13 cellular contexts compared by ENCODE assay signal in genomic region chr16:49596119-49596518, GRCh38.
A peak's percentile ranks its signal among the peaks of the same experiment; 100 is the strongest.
DNase-seq lines count a peak whose midpoint lies in the region; ATAC-seq and TF ChIP-seq lines count a peak whose summit lies in the region.
"Had no signal": no experiment of that assay in that cellular context is flagged by ENCODE, and none has a peak within 500 bp of the region (broad histone marks: within the 10 kb centered on the region; RNA-seq: fewer than 3 reads in every experiment).

No MANE protein-coding gene starts in this region.

- H3K4me3 ChIP-seq in A673 (ENCODE audit: low read depth, low read length, poor library complexity, severe bottlenecking) (peak overlapping the region; percentile 8), MG63 (no peak overlapping the region), endodermal cell (ENCODE audit: low read length) (peak overlapping the region; percentile 24)
- H3K4me3 ChIP-seq: body of pancreas, mucosa of descending colon had no signal

- POLR2A ChIA-PET in A673 (lab: Charles Lee; ENCODE audit: low non-redundant PET) = interaction anchor here (0.7 kb wide), 1 partner anchor 39 kb away, joined by 3 read pairs; no protein-coding TSS in a partner anchor

- H3K9me3 Mint-ChIP-seq in endodermal cell (no peaks in the 10 kb centered on the region), mesothelial cell of epicardium (no peaks in the 10 kb centered on the region)
- no peaks in the 10 kb centered on the region for H3K9me3 Mint-ChIP-seq in stimulated activated naive CD8-positive, alpha-beta T cell treated with anti-CD3 and anti-CD28 coated beads, Interleukin-15, amount 100 ng/mL, for 72 hours
- H3K9me3 Mint-ChIP-seq: CD8-positive, alpha-beta T cell had no signal

- CTCF ChIA-PET in A673 (lab: Charles Lee) = interaction anchor here (0.6 to 1.0 kb wide), 2 partner anchors 261 to 309 kb away, joined by 3 to 7 read pairs; no protein-coding TSS in a partner anchor

- H3K4me1 Mint-ChIP-seq in endodermal cell (peaks cover 37% of the 10 kb centered on the region), mesothelial cell of epicardium (peaks cover 39% of the 10 kb centered on the region)
- H3K4me1 Mint-ChIP-seq in stimulated activated naive CD8-positive, alpha-beta T cell treated with anti-CD3 and anti-CD28 coated beads, Interleukin-15, amount 100 ng/mL, for 72 hours = peaks cover 13% of the 10 kb centered on the region

- 36 to 47% methylated on average over 5 to 10 of the region's 10 CpGs for WGBS in endodermal cell (ENCODE audit: insufficient coverage in 1 of 2, insufficient read length in 1 of 2), 2 experiments

- peak overlapping the region; percentile 13 for H3K9ac ChIP-seq in endodermal cell (ENCODE audit: extremely low read depth, low read length, poor library complexity, severe bottlenecking)

- H3K4me3 Mint-ChIP-seq in endodermal cell (no peak overlapping the region), mesothelial cell of epicardium (peak overlapping the region; percentile 41)
- H3K4me3 Mint-ChIP-seq in stimulated activated naive CD8-positive, alpha-beta T cell treated with anti-CD3 and anti-CD28 coated beads, Interleukin-15, amount 100 ng/mL, for 72 hours = no peak overlapping the region
- H3K4me3 Mint-ChIP-seq: CD8-positive, alpha-beta T cell had no signal

- ATAC-seq in HG02610 (IDR thresholded peaks at IDR 0.05; ENCODE audit: unreplicated experiment) (no peak), HG03432 (IDR thresholded peaks at IDR 0.05; ENCODE audit: unreplicated experiment) (no peak)
- no peak for ATAC-seq in stimulated activated naive CD8-positive, alpha-beta T cell treated with anti-CD3 and anti-CD28 coated beads, Interleukin-15, amount 100 ng/mL, for 72 hours
- ATAC-seq: body of pancreas; CD8-positive, alpha-beta T cell; mucosa of descending colon had no signal

- DNase-seq in A673 (ENCODE audit: low spot score) = peak; percentile 58
- peak; percentile 11 for DNase-seq in MG63
- DNase-seq in endodermal cell = peak; percentile 42
- DNase-seq in mesothelial cell of epicardium (ENCODE audit: low spot score in 2 of 2, unreplicated experiment in 2 of 2) = peak in 1 of 2 experiments; percentile 37
- DNase-seq in NCI-H1930 (lab: John Stamatoyannopoulos, UW) = no peak
- no peak for DNase-seq in stimulated activated naive CD8-positive, alpha-beta T cell treated with anti-CD3 and anti-CD28 coated beads, Interleukin-15, amount 100 ng/mL, for 72 hours
- DNase-seq: body of pancreas; CD8-positive, alpha-beta T cell; foreskin melanocyte; mucosa of descending colon; NCI-H345 had no signal

- H3K27ac Mint-ChIP-seq in endodermal cell (peak overlapping the region; percentile 67), mesothelial cell of epicardium (peak overlapping the region; percentile 94)
- H3K27ac Mint-ChIP-seq in stimulated activated naive CD8-positive, alpha-beta T cell treated with anti-CD3 and anti-CD28 coated beads, Interleukin-15, amount 100 ng/mL, for 72 hours = no peak overlapping the region
- H3K27ac Mint-ChIP-seq: CD8-positive, alpha-beta T cell had no signal

- H3K4me1 ChIP-seq in A673 (ENCODE audit: insufficient read depth, low read length, poor library complexity, severe bottlenecking) (peaks cover 17% of the 10 kb centered on the region), endodermal cell (ENCODE audit: control insufficient read depth, insufficient read depth, low read length) (peaks cover 22% of the 10 kb centered on the region)
- H3K4me1 ChIP-seq: body of pancreas had no signal

- H3K27me3 Mint-ChIP-seq in endodermal cell (ENCODE audit: insufficient read depth) (no peaks in the 10 kb centered on the region), mesothelial cell of epicardium (ENCODE audit: low read depth) (peaks cover 2% of the 10 kb centered on the region)
- peaks cover 8% of the 10 kb centered on the region for H3K27me3 Mint-ChIP-seq in stimulated activated naive CD8-positive, alpha-beta T cell treated with anti-CD3 and anti-CD28 coated beads, Interleukin-15, amount 100 ng/mL, for 72 hours

- BruUV-seq in A673 (replicated peaks; lab: Mats Ljungman, UMichigan) = no TSS peak

- H3K36me3 Mint-ChIP-seq in endodermal cell (ENCODE audit: low read depth) = no peaks in the 10 kb centered on the region
- no peaks in the 10 kb centered on the region for H3K36me3 Mint-ChIP-seq in mesothelial cell of epicardium
- H3K36me3 Mint-ChIP-seq: CD8-positive, alpha-beta T cell had no signal

- intact Hi-C loops in A673 (cut with micrococcal nuclease; ENCODE audit: unreplicated experiment) = loop anchor here (5.0 to 10.0 kb wide), 2 partner anchors 106 to 329 kb away; no protein-coding TSS in a partner anchor

- H3K36me3 ChIP-seq in A673 (ENCODE audit: insufficient read depth, low read length, poor library complexity, severe bottlenecking) = no peaks in the 10 kb centered on the region
- H3K36me3 ChIP-seq in MG63 = no peaks in the 10 kb centered on the region
- no peaks in the 10 kb centered on the region for H3K36me3 ChIP-seq in endodermal cell (ENCODE audit: control insufficient read depth, insufficient read depth, low read length)

- no peaks in the 10 kb centered on the region for H3K9me3 ChIP-seq in A673 (ENCODE audit: low read depth, low read length, poor library complexity, severe bottlenecking)
- no peaks in the 10 kb centered on the region for H3K9me3 ChIP-seq in MG63
- no peaks in the 10 kb centered on the region for H3K9me3 ChIP-seq in endodermal cell (ENCODE audit: control insufficient read depth, low read length)
- H3K9me3 ChIP-seq: body of pancreas, mucosa of descending colon had no signal

- H3K27ac ChIP-seq in A673 (ENCODE audit: low read depth, low read length, poor library complexity, severe bottlenecking) = no peak overlapping the region
- no peak overlapping the region for H3K27ac ChIP-seq in endodermal cell (ENCODE audit: low read depth, low read length)
- H3K27ac ChIP-seq: body of pancreas had no signal

- no peaks in the 10 kb centered on the region for H3K27me3 ChIP-seq in A673 (replicated peaks; ENCODE audit: insufficient read depth, low read depth, low read length, poor library complexity)
- no peaks in the 10 kb centered on the region for H3K27me3 ChIP-seq in MG63
- no peaks in the 10 kb centered on the region for H3K27me3 ChIP-seq in endodermal cell (ENCODE audit: control insufficient read depth, insufficient read depth, low read length, poor library complexity, severe bottlenecking)
- H3K27me3 ChIP-seq: body of pancreas had no signal

- TF ChIP-seq CTCF in A673 (conservative IDR thresholded peaks at IDR 0.05; ENCODE audit: low read depth, low read length) = no peak
- TF ChIP-seq CTCF in endodermal cell (conservative IDR thresholded peaks at IDR 0.05) = no peak
- no peak for TF ChIP-seq CTCF in mesothelial cell of epicardium (IDR thresholded peaks at IDR 0.05; ENCODE audit: unreplicated experiment)

Comparison
In these comparisons a context has a peak if more than half of its experiments do, and no peak if none do; other contexts are left out.
1. DNase-seq: peak in A673 (single experiment), MG63 (single experiment) and endodermal cell (single experiment); none in NCI-H1930 (0 of 2) and stimulated activated naive CD8-positive, alpha-beta T cell treated with anti-CD3 and anti-CD28 coated beads, Interleukin-15, amount 100 ng/mL, for 72 hours (0 of 2).
2. H3K27ac Mint-ChIP-seq: peak in endodermal cell (single experiment) and mesothelial cell of epicardium (single experiment); none in stimulated activated naive CD8-positive, alpha-beta T cell treated with anti-CD3 and anti-CD28 coated beads, Interleukin-15, amount 100 ng/mL, for 72 hours (0 of 2).